ENCODE assay signal across 13 cellular contexts in genomic region chr10:102597131-102597891, GRCh38. TPM values are rescaled to one million over a fixed set of nuclear protein-coding genes. Genes with fewer than 3 reads are reported as not detected.
DNase-seq lines count a peak whose midpoint lies in the region; ATAC-seq, FAIRE-seq and TF ChIP-seq lines count a peak whose summit lies in the region.
"Had no signal": no experiment of that assay in that cellular context is flagged by ENCODE, and none has a peak within 500 bp of the region (broad histone marks: within the 10 kb centered on the region; RNA-seq: fewer than 3 reads in every experiment).

No MANE protein-coding gene starts in this region.

- H3K27ac ChIP-seq in GM23248 = no peak overlapping the region
- H3K27ac ChIP-seq in colonic mucosa = peak overlapping the region; percentile 36
- H3K27ac ChIP-seq in sigmoid colon = peak overlapping the region; percentile 48 to 78 (median 70)
- no peak overlapping the region for H3K27ac ChIP-seq in CD4-positive, alpha-beta T cell (ENCODE audit: low read depth, low read length)

- in situ Hi-C loops in GM23248 (cut with MboI) = no loop called here

- peaks cover 5% of the 10 kb centered on the region for H3K4me1 Mint-ChIP-seq in CD4-positive, alpha-beta T cell (ENCODE audit: low read depth)
- H3K4me1 Mint-ChIP-seq: activated CD4-positive, alpha-beta memory T cell treated with anti-CD3 and anti-CD28 coated beads, Interleukin-2, amount 10 ng/mL, durations not matched to agents 7 days and 5 days; activated T-helper 17 cell treated with anti-CD3 and anti-CD28 coated beads, Interleukin-2, amount 50 U/mL, for 72 hours had no signal

- ATAC-seq in CD4-positive, alpha-beta T cell (ENCODE audit: poor library complexity) = no peak
- no peak for ATAC-seq in GM18867 (IDR thresholded peaks at IDR 0.05; ENCODE audit: unreplicated experiment)

- DNase-seq in GM23248 (no peak), colonic mucosa (no peak), islet precursor cell (peak; percentile 29), sigmoid colon (peak; percentile 64), frontal cortex (ENCODE audit: low spot score in 2 of 2) (no peak)
- no peak for DNase-seq in CD4-positive, alpha-beta T cell
- DNase-seq in activated CD8-positive, alpha-beta memory T cell treated with anti-CD3 and anti-CD28 coated beads, Interleukin-2, amount 50 U/mL, for 4 hours = no peak
- DNase-seq: NCI-H2171 had no signal

- TF ChIP-seq POLR2A in sigmoid colon (IDR thresholded peaks at IDR 0.05) = no peak

- POLR2A ChIA-PET in CD4-positive, alpha-beta T cell (lab: Charles Lee) = interaction anchor here (0.6 kb wide), 1 partner anchor 10 kb away, joined by 4 read pairs; no protein-coding TSS in a partner anchor

- no peak overlapping the region for H2AFZ ChIP-seq in GM23248

- FAIRE-seq in frontal cortex (lab: Jason Lieb, UNC) = no peak
- FAIRE-seq: TTC549 had no signal

- H3K4me1 ChIP-seq in GM23248 (ENCODE audit: insufficient read depth) (peaks cover 18% of the 10 kb centered on the region), colonic mucosa (no peaks in the 10 kb centered on the region), sigmoid colon (peaks cover 0 to 43% (median 41%) of the 10 kb centered on the region in 4 donors)

- 69 to 71% methylated on average over 15 of the region's 15 CpGs for WGBS in GM23248 (ENCODE audit: low coverage in 1 of 2, low lambda C conversion rate in 2 of 2, missing lambda C conversion rate in 2 of 2), 2 experiments
- WGBS in sigmoid colon, 2 donors = 71 to 81% methylated on average over 15 of the region's 15 CpGs

- H3K9ac ChIP-seq in GM23248 = peak overlapping the region; percentile 13; the same call in 1 of the 2 replicates
- H3K9ac ChIP-seq in colonic mucosa (ENCODE audit: low read depth in 2 of 2, low read length in 2 of 2) = no peak overlapping the region

- H3K79me2 ChIP-seq in GM23248 (ENCODE audit: insufficient read depth) = 0 out of 2 replicates have a peak, but pooled peaks cover 6% of the 10 kb centered on the region

- no peaks in the 10 kb centered on the region for H4K20me1 ChIP-seq in GM23248 (ENCODE audit: insufficient read depth)

- H3K36me3 ChIP-seq in GM23248 (ENCODE audit: low read depth) = no peaks in the 10 kb centered on the region
- no peaks in the 10 kb centered on the region for H3K36me3 ChIP-seq in colonic mucosa
- H3K36me3 ChIP-seq in sigmoid colon = peaks cover 0 to 35% (median 8%) of the 10 kb centered on the region in 4 donors

- no peak for TF ChIP-seq CTCF in colonic mucosa (IDR thresholded peaks at IDR 0.05)
- no peak for TF ChIP-seq CTCF in sigmoid colon (IDR thresholded peaks at IDR 0.05)
- TF ChIP-seq CTCF in CD4-positive, alpha-beta T cell (IDR thresholded peaks at IDR 0.05) = no peak

- CTCF ChIA-PET in CD4-positive, alpha-beta T cell (lab: Charles Lee) = interaction anchor here (0.6 to 2.7 kb wide), 5 partner anchors 13 to 368 kb away, joined by 3 to 9 read pairs (median 6); partner anchors contain the start of gene TRIM8

- no peaks in the 10 kb centered on the region for H3K9me2 ChIP-seq in GM23248 (ENCODE audit: insufficient read depth)

- no peaks in the 10 kb centered on the region for H3K27me3 Mint-ChIP-seq in CD4-positive, alpha-beta T cell
- H3K27me3 Mint-ChIP-seq: activated CD4-positive, alpha-beta memory T cell treated with anti-CD3 and anti-CD28 coated beads, Interleukin-2, amount 10 ng/mL, durations not matched to agents 7 days and 5 days; activated T-helper 17 cell treated with anti-CD3 and anti-CD28 coated beads, Interleukin-2, amount 50 U/mL, for 72 hours had no signal

- TF ChIP-seq EP300 in sigmoid colon (IDR thresholded peaks at IDR 0.05) = no peak

- H3K4me2 ChIP-seq in GM23248 (ENCODE audit: unreplicated experiment) = no peak overlapping the region

- H3K27me3 ChIP-seq in GM23248 (replicated peaks; ENCODE audit: insufficient read depth) (no peaks in the 10 kb centered on the region), colonic mucosa (no peaks in the 10 kb centered on the region), sigmoid colon (no peaks in the 10 kb centered on the region)
- H3K27me3 ChIP-seq in CD4-positive, alpha-beta T cell (ENCODE audit: control insufficient read depth, insufficient read depth, low read length) = no peaks in the 10 kb centered on the region

- no peak overlapping the region for H3K4me3 ChIP-seq in GM23248
- no peak overlapping the region for H3K4me3 ChIP-seq in colonic mucosa
- no peak overlapping the region for H3K4me3 ChIP-seq in sigmoid colon

- H3K27ac Mint-ChIP-seq in CD4-positive, alpha-beta T cell = no peak overlapping the region
- H3K27ac Mint-ChIP-seq: activated CD4-positive, alpha-beta memory T cell treated with anti-CD3 and anti-CD28 coated beads, Interleukin-2, amount 10 ng/mL, durations not matched to agents 7 days and 5 days had no signal

- intact Hi-C loops in colonic mucosa (cut with DNase I) (loop anchor here (10.0 kb wide), 1 partner anchor 203 kb away; the partner anchor contains the start of gene NFKB2), sigmoid colon (cut with DNase I) (no loop called here)
- intact Hi-C loops in CD4-positive, alpha-beta T cell (cut with DNase I, micrococcal nuclease) = loop anchor here in 1 of 2 experiments (10.0 kb wide), 1 partner anchor 633 kb away; no protein-coding TSS in a partner anchor

- H3K9me3 Mint-ChIP-seq in CD4-positive, alpha-beta T cell = no peaks in the 10 kb centered on the region
- H3K9me3 Mint-ChIP-seq: activated CD4-positive, alpha-beta memory T cell treated with anti-CD3 and anti-CD28 coated beads, Interleukin-2, amount 10 ng/mL, durations not matched to agents 7 days and 5 days; activated T-helper 17 cell treated with anti-CD3 and anti-CD28 coated beads, Interleukin-2, amount 50 U/mL, for 72 hours had no signal

- peaks cover 63% of the 10 kb centered on the region for H3K36me3 Mint-ChIP-seq in CD4-positive, alpha-beta T cell (ENCODE audit: low read depth)

- no peak overlapping the region for H3K4me3 Mint-ChIP-seq in CD4-positive, alpha-beta T cell
- H3K4me3 Mint-ChIP-seq: activated CD4-positive, alpha-beta memory T cell treated with anti-CD3 and anti-CD28 coated beads, Interleukin-2, amount 10 ng/mL, durations not matched to agents 7 days and 5 days; activated T-helper 17 cell treated with anti-CD3 and anti-CD28 coated beads, Interleukin-2, amount 50 U/mL, for 72 hours had no signal

- H3F3A ChIP-seq in GM23248 (ENCODE audit: insufficient read depth) = peaks cover 9% of the 10 kb centered on the region

- no peaks in the 10 kb centered on the region for H3K9me3 ChIP-seq in GM23248 (ENCODE audit: low read depth)
- no peaks in the 10 kb centered on the region for H3K9me3 ChIP-seq in colonic mucosa
- H3K9me3 ChIP-seq in sigmoid colon = no peaks in the 10 kb centered on the region
- no peaks in the 10 kb centered on the region for H3K9me3 ChIP-seq in CD4-positive, alpha-beta T cell (ENCODE audit: control insufficient read depth, low read length)
- H3K9me3 ChIP-seq: Caco-2 had no signal

RNA-seq across cellular contexts. Expression of gene TRIM8, which starts 47.0 kb away (rescaled TPM):
- 108 and 114 TPM in 2 replicates for total RNA-seq in GM23248 (2014; rRNA removed; shearing (Covaris generic))
- polyA plus RNA-seq in GM23248 (2016; fragmentation: Nextera tagmentation; extraction: Ambion mirVana) = 35.6 and 37.5 TPM in 2 replicates
- 10 to 100 TPM; 64.9 to 79.6 TPM for total RNA-seq in colonic mucosa
- total RNA-seq in sigmoid colon = 10 to 100 TPM; 58.9 to 88.6 (median 67.1) TPM
- 10 to 100 TPM; 25.0 to 53.0 (median 46.8) TPM for polyA plus RNA-seq in sigmoid colon
- 10 to 100 TPM; 80.9 to 81.6 TPM for total RNA-seq in CD4-positive, alpha-beta T cell
- total RNA-seq in frontal cortex = 30.2 TPM

Comparison
In these comparisons a context has a peak if more than half of its experiments do, and no peak if none do; other contexts are left out.
1. DNase-seq: peak in islet precursor cell (single experiment) and sigmoid colon (single experiment); none in GM23248 (single experiment), colonic mucosa (single experiment), CD4-positive, alpha-beta T cell (0 of 10), activated CD8-positive, alpha-beta memory T cell treated with anti-CD3 and anti-CD28 coated beads, Interleukin-2, amount 50 U/mL, for 4 hours (single experiment) and frontal cortex (0 of 2).
2. H3K27ac ChIP-seq: peak in colonic mucosa (single experiment) and sigmoid colon (4 of 4); none in GM23248 (single experiment) and CD4-positive, alpha-beta T cell (single experiment).